19 cellular contexts compared by ENCODE assay signal in the genomic region with DNA sequence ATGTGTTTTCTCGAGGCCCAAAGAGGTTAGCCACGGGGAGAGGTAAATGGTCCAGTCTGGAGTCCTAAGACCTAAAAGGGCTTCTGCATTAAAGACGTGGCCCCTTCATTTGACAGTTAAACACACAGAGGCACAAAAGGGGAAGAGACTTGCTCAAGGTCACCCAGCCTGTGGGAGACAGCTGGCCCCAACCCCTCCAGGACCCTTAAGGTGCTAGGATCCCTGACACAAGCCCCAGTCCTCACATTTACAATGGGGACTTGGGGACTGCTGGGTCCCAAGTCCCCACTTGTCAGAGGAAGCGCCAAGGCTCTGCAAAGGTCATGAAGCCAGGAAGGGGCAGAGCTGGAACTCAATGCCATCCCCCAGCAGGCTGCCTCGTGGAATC. TPM values are rescaled to one million over a fixed set of nuclear protein-coding genes. Genes with fewer than 3 reads are reported as not detected.
DNase-seq lines count a peak whose midpoint lies in the region; ATAC-seq, FAIRE-seq and TF ChIP-seq lines count a peak whose summit lies in the region.
"Had no signal": no experiment of that assay in that cellular context is flagged by ENCODE, and none has a peak within 500 bp of the region (broad histone marks: within the 10 kb centered on the region; RNA-seq: fewer than 3 reads in every experiment).

No MANE protein-coding gene starts in this region.

- POLR2A ChIA-PET in H1 (lab: Charles Lee; ENCODE audit: partially characterized antibody), result interaction anchor here (1.2 to 1.8 kb wide), 3 partner anchors 18 to 193 kb away, joined by 3 to 5 read pairs (median 3); a partner anchor contains a TSS

- no peak overlapping the region for H3K23ac ChIP-seq in H1 (ENCODE audit: insufficient read length)

- no peak overlapping the region for H4K91ac ChIP-seq in H1 (replicated peaks; ENCODE audit: insufficient read length, low read length)

- H3K27me3 ChIP-seq in H1 (replicated peaks in 1 of 4; ENCODE audit: control insufficient read depth in 3 of 4, extremely low read depth in 1 of 4, insufficient read depth in 3 of 4, low read length in 3 of 4), result peaks cover 0 to 14% (median 9%) of the 10 kb centered on the region in 4 experiments; a peak in 6 of 7 replicates
- H3K27me3 ChIP-seq: ascending aorta, foreskin keratinocyte had no signal

- 0 out of 2 replicates have a peak overlapping the region, but pooled peaks have one; percentile 27 for H2BK12ac ChIP-seq in H1 (ENCODE audit: low read depth, low read length)

- H3K36me3 ChIP-seq in H1 (ENCODE audit: control insufficient read depth in 2 of 4, insufficient read depth in 4 of 4, low read length in 3 of 4), result no peaks in the 10 kb centered on the region
- H3K36me3 ChIP-seq: ascending aorta had no signal

- no peak overlapping the region for H2BK20ac ChIP-seq in H1 (ENCODE audit: low read length)

- TF ChIP-seq CTCF in H1 (IDR thresholded peaks at IDR 0.05; ENCODE audit: control extremely low read depth in 1 of 3, insufficient read depth in 1 of 3, low read depth in 1 of 3, low read length in 3 of 3) (no peak), neural crest cell (conservative IDR thresholded peaks at IDR 0.05) (no peak)

- no peak overlapping the region for H3K27ac ChIP-seq in H1 (ENCODE audit: low read depth, low read length)
- H3K27ac ChIP-seq: 22Rv1, ascending aorta, foreskin keratinocyte, KMS-11 had no signal

- H3K18ac ChIP-seq in H1 (ENCODE audit: extremely low read depth, low read length), result no peak overlapping the region

- H3K4me3 ChIP-seq in H1 (ENCODE audit: extremely low read depth in 1 of 4, insufficient read depth in 2 of 4, low read depth in 3 of 4, low read length in 4 of 4), result no peak overlapping the region

- 64% methylated on average over 5 of the region's 5 CpGs; no CpG with 5 or more reads in 1 of the 2 experiments for WGBS in H1 (ENCODE audit: extremely low coverage in 1 of 2, insufficient coverage in 1 of 2, insufficient read length in 1 of 2, insufficient replicate concordance in 2 of 2, low coverage in 1 of 2, low lambda C conversion rate in 2 of 2, missing lambda C conversion rate in 1 of 2), 2 experiments

- no peak overlapping the region for H2BK120ac ChIP-seq in H1 (replicated peaks; ENCODE audit: low read depth, low read length)

- ATAC-seq in GM21390 (IDR thresholded peaks at IDR 0.05; ENCODE audit: unreplicated experiment), result no peak
- no peak for ATAC-seq in GM21717 (IDR thresholded peaks at IDR 0.05; ENCODE audit: unreplicated experiment)
- no peak for ATAC-seq in GM18870 (IDR thresholded peaks at IDR 0.05; ENCODE audit: unreplicated experiment)
- ATAC-seq: activated CD8-positive, alpha-beta T cell treated with anti-CD3 and anti-CD28 coated beads, Interleukin-2, amount 10 ng/mL, durations not matched to agents 7 days and 5 days; foreskin keratinocyte had no signal

- no peaks in the 10 kb centered on the region for H3K79me2 ChIP-seq in H1 (ENCODE audit: control insufficient read depth in 1 of 2, insufficient read depth in 2 of 2, low read length in 2 of 2)

- H3K4me1 ChIP-seq in H1 (replicated peaks in 1 of 4; ENCODE audit: control insufficient read depth in 3 of 4, insufficient read depth in 4 of 4, low read length in 3 of 4), result peaks cover 0 to 7% (median 2%) of the 10 kb centered on the region in 4 experiments; a peak in 5 of 7 replicates

- H3K4me3 Mint-ChIP-seq in T-helper 1 cell treated with Interleukin-12 subunit alpha and Interleukin-12 subunit beta and Interleukin-4 antibody, amounts not matched to agents 30 μg/mL and 1 μg/mL, for 36 hours, result peak overlapping the region; percentile 92
- peak overlapping the region; percentile 20 to 94 (median 58) for H3K4me3 Mint-ChIP-seq in IgD-negative memory B cell
- H3K4me3 Mint-ChIP-seq in neural crest cell, result peak overlapping the region; percentile 93

- H3K9me3 ChIP-seq in H1 (ENCODE audit: insufficient read depth in 2 of 2, low read depth in 1 of 2, low read length in 1 of 2), result no peaks in the 10 kb centered on the region
- H3K9me3 ChIP-seq: ascending aorta had no signal

- peaks cover 3% of the 10 kb centered on the region for H3K36me3 Mint-ChIP-seq in T-helper 1 cell treated with Interleukin-12 subunit alpha and Interleukin-12 subunit beta and Interleukin-4 antibody, amounts not matched to agents 30 μg/mL and 1 μg/mL, for 36 hours (ENCODE audit: low read depth)
- H3K36me3 Mint-ChIP-seq in IgD-negative memory B cell, result peaks cover 9% of the 10 kb centered on the region
- peaks cover 10% of the 10 kb centered on the region for H3K36me3 Mint-ChIP-seq in neural crest cell (ENCODE audit: low read depth)

- no peak overlapping the region for H3K14ac ChIP-seq in H1 (ENCODE audit: insufficient read length)

- no peak for FAIRE-seq in H1 (lab: Jason Lieb, UNC)
- FAIRE-seq: TTC549 had no signal

- peaks cover 8% of the 10 kb centered on the region; the same call in 1 of the 2 replicates for H3K23me2 ChIP-seq in H1 (ENCODE audit: low read depth, low read length)

- H3K27me3 Mint-ChIP-seq in T-helper 1 cell treated with Interleukin-12 subunit alpha and Interleukin-12 subunit beta and Interleukin-4 antibody, amounts not matched to agents 30 μg/mL and 1 μg/mL, for 36 hours (ENCODE audit: low read depth), result peaks cover 4% of the 10 kb centered on the region
- H3K27me3 Mint-ChIP-seq in IgD-negative memory B cell, result peaks cover 3% of the 10 kb centered on the region
- H3K27me3 Mint-ChIP-seq in neural crest cell (ENCODE audit: low read depth), result peaks cover 7% of the 10 kb centered on the region

- TF ChIP-seq POLR2A in H1 (IDR thresholded peaks at IDR 0.05; ENCODE audit: control extremely low read depth in 1 of 2, low read depth in 2 of 2, low read length in 2 of 2), result no peak

- no peak overlapping the region for H4K5ac ChIP-seq in H1 (ENCODE audit: insufficient read length, low read depth, low read length)

- DNase-seq in T-helper 1 cell, result no peak
- DNase-seq in H1 (ENCODE audit: low read depth in 1 of 2, low spot score in 2 of 2), result no peak
- no peak for DNase-seq in neural crest cell (ENCODE audit: low read depth, low spot score)
- DNase-seq: activated CD8-positive, alpha-beta T cell treated with anti-CD3 and anti-CD28 coated beads, Interleukin-2, amount 10 ng/mL, durations not matched to agents 7 days and 5 days; activated effector memory CD4-positive, alpha-beta T cell treated with Interleukin-2 at 50 U/mL for 16 hours; cortex of kidney; foreskin keratinocyte; HCEC 1CT; NCI-H1048; trophoblast cell had no signal

- no peak overlapping the region for H2AK5ac ChIP-seq in H1 (ENCODE audit: low read depth, low read length)

- H4K20me1 ChIP-seq in H1 (replicated peaks in 1 of 2; ENCODE audit: control insufficient read depth in 1 of 2, insufficient read depth in 2 of 2, low read length in 2 of 2), result peaks cover 0 to 6% of the 10 kb centered on the region in 2 experiments

- H3K56ac ChIP-seq in H1 (replicated peaks; ENCODE audit: insufficient read length, low read depth, low read length), result no peak overlapping the region

- no peak for TF ChIP-seq EP300 in H1 (IDR thresholded peaks at IDR 0.05; ENCODE audit: borderline replicate concordance in 1 of 2, low read depth in 2 of 2, low read length in 2 of 2)

- no peak overlapping the region for H3K9ac ChIP-seq in H1 (replicated peaks in 1 of 4; ENCODE audit: extremely low read depth in 1 of 4, low read depth in 3 of 4, low read length in 3 of 4)
- H3K9ac ChIP-seq: KMS-11 had no signal

- peaks cover 5% of the 10 kb centered on the region for H3K9me3 Mint-ChIP-seq in T-helper 1 cell treated with Interleukin-12 subunit alpha and Interleukin-12 subunit beta and Interleukin-4 antibody, amounts not matched to agents 30 μg/mL and 1 μg/mL, for 36 hours
- H3K9me3 Mint-ChIP-seq in IgD-negative memory B cell (peaks cover 2 to 8% (median 4%) of the 10 kb centered on the region in 3 donors), neural crest cell (peaks cover 4% of the 10 kb centered on the region)

- no peak overlapping the region for H2BK15ac ChIP-seq in H1 (ENCODE audit: low read length)

- CTCF ChIA-PET in H1 (lab: Charles Lee; ENCODE audit: partially characterized antibody), result interaction anchor here (0.9 to 27.6 kb wide), 5 partner anchors 15 to 110 kb away, joined by 3 to 404 read pairs (median 3); a partner anchor contains a TSS

- no peaks in the 10 kb centered on the region for H3K79me1 ChIP-seq in H1 (ENCODE audit: low read depth, low read length)

- H3K4ac ChIP-seq in H1 (replicated peaks; ENCODE audit: insufficient read length, low read depth, low read length), result no peak overlapping the region

- H3K27ac Mint-ChIP-seq in T-helper 1 cell treated with Interleukin-12 subunit alpha and Interleukin-12 subunit beta and Interleukin-4 antibody, amounts not matched to agents 30 μg/mL and 1 μg/mL, for 36 hours, result no peak overlapping the region
- H3K27ac Mint-ChIP-seq in IgD-negative memory B cell, result no peak overlapping the region
- H3K27ac Mint-ChIP-seq in neural crest cell (ENCODE audit: unreplicated experiment), result no peak overlapping the region
- H3K27ac Mint-ChIP-seq: activated CD8-positive, alpha-beta T cell treated with anti-CD3 and anti-CD28 coated beads, Interleukin-2, amount 10 ng/mL, durations not matched to agents 7 days and 5 days had no signal

- no peak overlapping the region for H4K8ac ChIP-seq in H1 (ENCODE audit: extremely low read depth, insufficient read depth, low read length)

- TF ChIP-seq RAD21 in H1 (IDR thresholded peaks at IDR 0.05 in 1 of 2, conservative IDR thresholded peaks at IDR 0.05 in 1 of 2; ENCODE audit: low read depth in 2 of 2, low read length in 2 of 2), result no peak

- H2AFZ ChIP-seq in H1 (ENCODE audit: low read length), result no peak overlapping the region

- peaks cover 20% of the 10 kb centered on the region for H3K4me1 Mint-ChIP-seq in T-helper 1 cell treated with Interleukin-12 subunit alpha and Interleukin-12 subunit beta and Interleukin-4 antibody, amounts not matched to agents 30 μg/mL and 1 μg/mL, for 36 hours (ENCODE audit: low read depth)
- H3K4me1 Mint-ChIP-seq in IgD-negative memory B cell, result peaks cover 16 to 26% (median 21%) of the 10 kb centered on the region in 3 donors
- peaks cover 29% of the 10 kb centered on the region for H3K4me1 Mint-ChIP-seq in neural crest cell

- H2BK5ac ChIP-seq in H1 (ENCODE audit: low read depth, low read length), result no peak overlapping the region

- H3K4me2 ChIP-seq in H1 (ENCODE audit: insufficient read depth in 1 of 2, low read depth in 2 of 2, low read length in 2 of 2), result no peak overlapping the region
- H3K4me2 ChIP-seq: KMS-11 had no signal

RNA-seq across cellular contexts. Expression of a gene that starts 1.7 kb away (rescaled TPM):
- polyA plus RNA-seq in IgD-negative memory B cell, result 3.3 TPM
- 8.4 and 8.9 TPM in 2 replicates for total RNA-seq in H1 (2021; fragmentation: NEBNext Ultra II Directional; extraction: Animal tissue kit (Norgen Biotek cat#: 25700))
- polyA plus RNA-seq in H1 (2011; rRNA removed), result 6.4 and 6.9 TPM in 2 replicates
- polyA plus RNA-seq in H1 (2011; cell fraction: cytosol; rRNA removed), result 6.9 TPM
- 8.7 TPM for polyA plus RNA-seq in H1 (2011; cell fraction: nucleus; rRNA removed)
- polyA plus RNA-seq in H1 (2012, experiment 1 of 2), result 6.1 to 7.6 TPM (median 6.4 TPM) in 4 replicates
- 1.9 TPM for polyA plus RNA-seq in H1 (2012, experiment 2 of 2)
- 4.4 TPM for polyA plus RNA-seq in H1 (2013, experiment 1 of 2)
- 4.5 TPM for polyA plus RNA-seq in H1 (2013, experiment 2 of 2)
- polyA minus RNA-seq in H1 (2011; rRNA and poly(A)+ RNA removed), result 7.2 and 7.5 TPM in 2 replicates
- polyA minus RNA-seq in H1 (2011; cell fraction: cytosol; rRNA and poly(A)+ RNA removed), result 4.3 TPM
- 7.7 TPM for polyA minus RNA-seq in H1 (2011; cell fraction: nucleus; rRNA and poly(A)+ RNA removed)
- total RNA-seq in neural crest cell, result 35.2 and 36.5 TPM in 2 replicates

RNA-seq across cellular contexts. Expression of a gene that starts 54.7 kb away (rescaled TPM):
- polyA plus RNA-seq in IgD-negative memory B cell (17.5 TPM), H1 (2011; rRNA removed) (85.2 and 129 TPM in 2 replicates)
- total RNA-seq in H1 (2021; fragmentation: NEBNext Ultra II Directional; extraction: Animal tissue kit (Norgen Biotek cat#: 25700)), result 56.0 and 56.7 TPM in 2 replicates
- polyA plus RNA-seq in H1 (2011; cell fraction: cytosol; rRNA removed), result 107 TPM
- 221 TPM for polyA plus RNA-seq in H1 (2011; cell fraction: nucleus; rRNA removed)
- 36.6 to 55.9 TPM (median 47.9 TPM) in 4 replicates for polyA plus RNA-seq in H1 (2012, experiment 1 of 2)
- 42.3 TPM for polyA plus RNA-seq in H1 (2012, experiment 2 of 2)
- polyA plus RNA-seq in H1 (2013, experiment 1 of 2), result 45.4 TPM
- 41.7 TPM for polyA plus RNA-seq in H1 (2013, experiment 2 of 2)
- 89.6 and 106 TPM in 2 replicates for polyA minus RNA-seq in H1 (2011; rRNA and poly(A)+ RNA removed)
- polyA minus RNA-seq in H1 (2011; cell fraction: cytosol; rRNA and poly(A)+ RNA removed), result 58.5 TPM
- polyA minus RNA-seq in H1 (2011; cell fraction: nucleus; rRNA and poly(A)+ RNA removed), result 110 TPM
- 52.0 and 57.0 TPM in 2 replicates for total RNA-seq in neural crest cell
